ENCODE assay signal across 1 cellular context in the genomic region with DNA sequence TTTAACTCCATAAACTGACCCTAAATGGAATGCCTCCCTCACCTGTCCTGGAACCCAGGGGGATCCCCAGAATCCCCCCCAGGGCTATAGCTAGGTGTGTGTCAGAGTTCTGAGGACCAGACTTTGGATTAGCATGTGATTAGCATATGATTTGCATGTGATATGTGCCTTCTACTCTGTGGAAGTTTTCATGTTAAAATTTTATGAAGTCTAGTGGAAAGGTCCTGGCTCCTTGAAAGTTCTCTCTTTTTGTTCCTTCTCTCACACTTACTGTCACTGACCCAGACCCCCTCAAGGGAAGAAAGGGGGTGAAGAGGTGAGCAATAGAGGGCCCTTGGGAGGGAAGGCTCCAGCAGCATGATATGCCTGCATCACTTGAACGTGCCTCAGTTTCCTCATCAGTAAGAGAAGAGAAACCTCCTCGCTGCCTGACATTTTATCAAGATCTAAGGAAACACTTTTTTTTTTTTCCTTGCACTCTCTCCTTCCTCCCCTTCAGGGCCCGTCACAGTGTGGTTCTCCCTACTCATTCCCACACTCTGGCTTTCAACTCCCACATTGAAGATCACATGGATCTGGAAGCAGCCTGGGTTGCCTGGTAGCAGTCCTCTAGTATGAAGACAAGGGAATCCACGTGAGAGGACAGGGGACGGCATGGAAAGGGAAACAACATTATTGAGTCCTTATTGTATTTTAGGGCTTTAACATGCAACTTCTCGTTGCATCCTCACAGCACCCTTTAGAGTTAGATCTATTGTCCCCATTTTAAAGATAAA.
TF ChIP-seq lines count a peak whose summit lies in the region.

No MANE protein-coding gene starts in this region.

TF ChIP-seq in H1, 55 proteins besides CTCF, POLR2A, EP300 and RAD21:
- no peak for TF ChIP-seq GTF2F1 (IDR thresholded peaks at IDR 0.05; ENCODE audit: borderline replicate concordance, low read depth, low read length)
- no peak for TF ChIP-seq SP2 (IDR thresholded peaks at IDR 0.05; ENCODE audit: low read length)
- no peak for TF ChIP-seq CBX5 (IDR thresholded peaks at IDR 0.05; ENCODE audit: low read depth, low read length)
- no peak for TF ChIP-seq CTBP2 (IDR thresholded peaks at IDR 0.05; ENCODE audit: borderline replicate concordance, insufficient read depth, insufficient read length, low read length)
- no peak for TF ChIP-seq JUN (IDR thresholded peaks at IDR 0.05; ENCODE audit: low read depth, low read length)
- TF ChIP-seq POU5F1 (IDR thresholded peaks at IDR 0.05; ENCODE audit: low read depth, low read length): no peak
- TF ChIP-seq KDM5A (IDR thresholded peaks at IDR 0.05; ENCODE audit: low read length): no peak
- no peak for TF ChIP-seq HDAC2 (IDR thresholded peaks at IDR 0.05; ENCODE audit: borderline replicate concordance in 1 of 2, low read depth in 2 of 2, low read length in 2 of 2)
- TF ChIP-seq, protein P1, sequence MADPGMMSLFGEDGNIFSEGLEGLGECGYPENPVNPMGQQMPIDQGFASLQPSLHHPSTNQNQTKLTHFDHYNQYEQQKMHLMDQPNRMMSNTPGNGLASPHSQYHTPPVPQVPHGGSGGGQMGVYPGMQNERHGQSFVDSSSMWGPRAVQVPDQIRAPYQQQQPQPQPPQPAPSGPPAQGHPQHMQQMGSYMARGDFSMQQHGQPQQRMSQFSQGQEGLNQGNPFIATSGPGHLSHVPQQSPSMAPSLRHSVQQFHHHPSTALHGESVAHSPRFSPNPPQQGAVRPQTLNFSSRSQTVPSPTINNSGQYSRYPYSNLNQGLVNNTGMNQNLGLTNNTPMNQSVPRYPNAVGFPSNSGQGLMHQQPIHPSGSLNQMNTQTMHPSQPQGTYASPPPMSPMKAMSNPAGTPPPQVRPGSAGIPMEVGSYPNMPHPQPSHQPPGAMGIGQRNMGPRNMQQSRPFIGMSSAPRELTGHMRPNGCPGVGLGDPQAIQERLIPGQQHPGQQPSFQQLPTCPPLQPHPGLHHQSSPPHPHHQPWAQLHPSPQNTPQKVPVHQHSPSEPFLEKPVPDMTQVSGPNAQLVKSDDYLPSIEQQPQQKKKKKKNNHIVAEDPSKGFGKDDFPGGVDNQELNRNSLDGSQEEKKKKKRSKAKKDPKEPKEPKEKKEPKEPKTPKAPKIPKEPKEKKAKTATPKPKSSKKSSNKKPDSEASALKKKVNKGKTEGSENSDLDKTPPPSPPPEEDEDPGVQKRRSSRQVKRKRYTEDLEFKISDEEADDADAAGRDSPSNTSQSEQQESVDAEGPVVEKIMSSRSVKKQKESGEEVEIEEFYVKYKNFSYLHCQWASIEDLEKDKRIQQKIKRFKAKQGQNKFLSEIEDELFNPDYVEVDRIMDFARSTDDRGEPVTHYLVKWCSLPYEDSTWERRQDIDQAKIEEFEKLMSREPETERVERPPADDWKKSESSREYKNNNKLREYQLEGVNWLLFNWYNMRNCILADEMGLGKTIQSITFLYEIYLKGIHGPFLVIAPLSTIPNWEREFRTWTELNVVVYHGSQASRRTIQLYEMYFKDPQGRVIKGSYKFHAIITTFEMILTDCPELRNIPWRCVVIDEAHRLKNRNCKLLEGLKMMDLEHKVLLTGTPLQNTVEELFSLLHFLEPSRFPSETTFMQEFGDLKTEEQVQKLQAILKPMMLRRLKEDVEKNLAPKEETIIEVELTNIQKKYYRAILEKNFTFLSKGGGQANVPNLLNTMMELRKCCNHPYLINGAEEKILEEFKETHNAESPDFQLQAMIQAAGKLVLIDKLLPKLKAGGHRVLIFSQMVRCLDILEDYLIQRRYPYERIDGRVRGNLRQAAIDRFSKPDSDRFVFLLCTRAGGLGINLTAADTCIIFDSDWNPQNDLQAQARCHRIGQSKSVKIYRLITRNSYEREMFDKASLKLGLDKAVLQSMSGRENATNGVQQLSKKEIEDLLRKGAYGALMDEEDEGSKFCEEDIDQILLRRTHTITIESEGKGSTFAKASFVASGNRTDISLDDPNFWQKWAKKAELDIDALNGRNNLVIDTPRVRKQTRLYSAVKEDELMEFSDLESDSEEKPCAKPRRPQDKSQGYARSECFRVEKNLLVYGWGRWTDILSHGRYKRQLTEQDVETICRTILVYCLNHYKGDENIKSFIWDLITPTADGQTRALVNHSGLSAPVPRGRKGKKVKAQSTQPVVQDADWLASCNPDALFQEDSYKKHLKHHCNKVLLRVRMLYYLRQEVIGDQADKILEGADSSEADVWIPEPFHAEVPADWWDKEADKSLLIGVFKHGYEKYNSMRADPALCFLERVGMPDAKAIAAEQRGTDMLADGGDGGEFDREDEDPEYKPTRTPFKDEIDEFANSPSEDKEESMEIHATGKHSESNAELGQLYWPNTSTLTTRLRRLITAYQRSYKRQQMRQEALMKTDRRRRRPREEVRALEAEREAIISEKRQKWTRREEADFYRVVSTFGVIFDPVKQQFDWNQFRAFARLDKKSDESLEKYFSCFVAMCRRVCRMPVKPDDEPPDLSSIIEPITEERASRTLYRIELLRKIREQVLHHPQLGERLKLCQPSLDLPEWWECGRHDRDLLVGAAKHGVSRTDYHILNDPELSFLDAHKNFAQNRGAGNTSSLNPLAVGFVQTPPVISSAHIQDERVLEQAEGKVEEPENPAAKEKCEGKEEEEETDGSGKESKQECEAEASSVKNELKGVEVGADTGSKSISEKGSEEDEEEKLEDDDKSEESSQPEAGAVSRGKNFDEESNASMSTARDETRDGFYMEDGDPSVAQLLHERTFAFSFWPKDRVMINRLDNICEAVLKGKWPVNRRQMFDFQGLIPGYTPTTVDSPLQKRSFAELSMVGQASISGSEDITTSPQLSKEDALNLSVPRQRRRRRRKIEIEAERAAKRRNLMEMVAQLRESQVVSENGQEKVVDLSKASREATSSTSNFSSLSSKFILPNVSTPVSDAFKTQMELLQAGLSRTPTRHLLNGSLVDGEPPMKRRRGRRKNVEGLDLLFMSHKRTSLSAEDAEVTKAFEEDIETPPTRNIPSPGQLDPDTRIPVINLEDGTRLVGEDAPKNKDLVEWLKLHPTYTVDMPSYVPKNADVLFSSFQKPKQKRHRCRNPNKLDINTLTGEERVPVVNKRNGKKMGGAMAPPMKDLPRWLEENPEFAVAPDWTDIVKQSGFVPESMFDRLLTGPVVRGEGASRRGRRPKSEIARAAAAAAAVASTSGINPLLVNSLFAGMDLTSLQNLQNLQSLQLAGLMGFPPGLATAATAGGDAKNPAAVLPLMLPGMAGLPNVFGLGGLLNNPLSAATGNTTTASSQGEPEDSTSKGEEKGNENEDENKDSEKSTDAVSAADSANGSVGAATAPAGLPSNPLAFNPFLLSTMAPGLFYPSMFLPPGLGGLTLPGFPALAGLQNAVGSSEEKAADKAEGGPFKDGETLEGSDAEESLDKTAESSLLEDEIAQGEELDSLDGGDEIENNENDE (IDR thresholded peaks at IDR 0.05; ENCODE audit: insufficient replicate concordance, low read length): no peak
- TF ChIP-seq FOSL1 (IDR thresholded peaks at IDR 0.05; ENCODE audit: insufficient read depth, low read depth, low read length): no peak
- TF ChIP-seq CHD1 (IDR thresholded peaks at IDR 0.05; ENCODE audit: low read depth, low read length): no peak
- TF ChIP-seq PHF8 (conservative IDR thresholded peaks at IDR 0.05; ENCODE audit: low read depth, low read length): no peak
- no peak for TF ChIP-seq SP4 (IDR thresholded peaks at IDR 0.05; ENCODE audit: low read length)
- TF ChIP-seq SIX5 (IDR thresholded peaks at IDR 0.05; ENCODE audit: low read depth, low read length): no peak
- no peak for TF ChIP-seq HDAC6 (IDR thresholded peaks at IDR 0.05; ENCODE audit: low read depth, low read length)
- no peak for TF ChIP-seq SIRT6 (IDR thresholded peaks at IDR 0.05; ENCODE audit: low read length)
- TF ChIP-seq, protein P2, sequence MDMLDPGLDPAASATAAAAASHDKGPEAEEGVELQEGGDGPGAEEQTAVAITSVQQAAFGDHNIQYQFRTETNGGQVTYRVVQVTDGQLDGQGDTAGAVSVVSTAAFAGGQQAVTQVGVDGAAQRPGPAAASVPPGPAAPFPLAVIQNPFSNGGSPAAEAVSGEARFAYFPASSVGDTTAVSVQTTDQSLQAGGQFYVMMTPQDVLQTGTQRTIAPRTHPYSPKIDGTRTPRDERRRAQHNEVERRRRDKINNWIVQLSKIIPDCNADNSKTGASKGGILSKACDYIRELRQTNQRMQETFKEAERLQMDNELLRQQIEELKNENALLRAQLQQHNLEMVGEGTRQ (IDR thresholded peaks at IDR 0.05; ENCODE audit: low read length): no peak
- TF ChIP-seq SUZ12 (IDR thresholded peaks at IDR 0.05; ENCODE audit: low read length): no peak
- no peak for TF ChIP-seq TEAD4 (IDR thresholded peaks at IDR 0.05; ENCODE audit: low read depth, low read length)
